15 cellular contexts compared by ENCODE assay signal in the genomic region with DNA sequence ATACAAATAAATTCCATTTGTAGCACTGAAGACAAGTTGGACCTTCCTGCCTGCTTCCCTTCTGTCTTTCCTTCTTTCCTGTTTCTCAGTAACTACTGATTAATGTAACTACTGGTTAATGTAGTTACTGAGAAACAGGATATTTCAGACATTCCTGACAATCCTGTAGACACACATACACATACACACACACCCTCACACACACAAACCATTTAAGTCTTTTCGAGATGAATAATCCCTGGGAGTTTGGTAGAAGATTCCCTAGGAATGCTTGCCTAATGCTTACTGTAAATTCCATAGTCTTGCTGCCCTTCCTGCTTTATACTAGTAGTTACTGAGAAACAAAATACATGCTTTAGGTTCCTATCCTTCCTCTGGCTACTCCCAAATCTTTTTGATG.
DNase-seq lines count a peak whose midpoint lies in the region; FAIRE-seq and TF ChIP-seq lines count a peak whose summit lies in the region.
"Had no signal": no experiment of that assay in that cellular context is flagged by ENCODE, and none has a peak within 500 bp of the region (broad histone marks: within the 10 kb centered on the region; RNA-seq: fewer than 3 reads in every experiment).

No MANE protein-coding gene starts in this region.

- H3K27ac ChIP-seq in uterus: no peak overlapping the region
- H3K27ac ChIP-seq: SJCRH30, thyroid gland had no signal

- DNase-seq in AG10803 (ENCODE audit: low read depth) (peak; percentile 99), RCC 7860 (ENCODE audit: low spot score) (peak; percentile 89), epithelial cell of esophagus (ENCODE audit: low read depth) (peak; percentile 45), mesothelial cell of epicardium (ENCODE audit: low spot score in 2 of 2, unreplicated experiment in 2 of 2) (no peak), NCI-H1105 (lab: John Stamatoyannopoulos, UW) (no peak), T-helper 1 cell (no peak), uterus (no peak), NCI-H2029 (lab: John Stamatoyannopoulos, UW) (no peak)
- DNase-seq: activated CD4-positive, alpha-beta T cell treated with anti-CD3 and anti-CD28 coated beads for 36 hours; activated gamma-delta T cell; effector CD8-positive, alpha-beta T cell; SJCRH30; thyroid gland had no signal

- peak; percentile 97 for FAIRE-seq in RCC 7860 (lab: Jason Lieb, UNC)
- FAIRE-seq: GM12878, islet of Langerhans had no signal

- TF ChIP-seq CTCF in AG10803 (conservative IDR thresholded peaks at IDR 0.05; ENCODE audit: low read length): no peak
- TF ChIP-seq CTCF in epithelial cell of esophagus (IDR thresholded peaks at IDR 0.05; ENCODE audit: insufficient read depth, low read depth, low read length, missing control alignments): no peak
- TF ChIP-seq CTCF in mesothelial cell of epicardium (IDR thresholded peaks at IDR 0.05; ENCODE audit: unreplicated experiment): no peak
- TF ChIP-seq CTCF in uterus (IDR thresholded peaks at IDR 0.05): no peak

- H3K4me1 ChIP-seq in uterus: no peaks in the 10 kb centered on the region
- H3K4me1 ChIP-seq: SJCRH30, thyroid gland had no signal

- H3K9me3 Mint-ChIP-seq in mesothelial cell of epicardium: no peaks in the 10 kb centered on the region

- peaks cover 36% of the 10 kb centered on the region for H3K36me3 Mint-ChIP-seq in mesothelial cell of epicardium

- H3K27me3 ChIP-seq in uterus: no peaks in the 10 kb centered on the region
- H3K27me3 ChIP-seq: SJCRH30, thyroid gland had no signal

- H3K4me1 Mint-ChIP-seq in mesothelial cell of epicardium: peaks cover 15% of the 10 kb centered on the region
- H3K4me1 Mint-ChIP-seq: activated CD4-positive, alpha-beta T cell treated with anti-CD3 and anti-CD28 coated beads for 36 hours had no signal

- H3K27me3 Mint-ChIP-seq in mesothelial cell of epicardium (ENCODE audit: low read depth): no peaks in the 10 kb centered on the region
- H3K27me3 Mint-ChIP-seq: activated CD4-positive, alpha-beta T cell treated with anti-CD3 and anti-CD28 coated beads for 36 hours had no signal

- no peak overlapping the region for H3K4me3 ChIP-seq in AG10803 (ENCODE audit: low read length)
- H3K4me3 ChIP-seq in epithelial cell of esophagus (ENCODE audit: low read length): no peak overlapping the region
- H3K4me3 ChIP-seq in uterus: no peak overlapping the region
- H3K4me3 ChIP-seq: GM12878, SJCRH30, thyroid gland had no signal

- no peaks in the 10 kb centered on the region for H3K36me3 ChIP-seq in uterus

- no peak for TF ChIP-seq POLR2A in uterus (IDR thresholded peaks at IDR 0.05)

- no peak overlapping the region for H3K4me3 Mint-ChIP-seq in mesothelial cell of epicardium
- H3K4me3 Mint-ChIP-seq: activated CD4-positive, alpha-beta T cell treated with anti-CD3 and anti-CD28 coated beads for 36 hours had no signal

- peak overlapping the region; percentile 94 for H3K27ac Mint-ChIP-seq in mesothelial cell of epicardium
- H3K27ac Mint-ChIP-seq: activated CD4-positive, alpha-beta T cell treated with anti-CD3 and anti-CD28 coated beads for 36 hours had no signal

- intact Hi-C loops in uterus (cut with DNase I; ENCODE audit: low total_unique reads): no loop called here

- no peaks in the 10 kb centered on the region for H3K9me3 ChIP-seq in uterus
- H3K9me3 ChIP-seq: SJCRH30, thyroid gland had no signal

Comparison
In these comparisons a context has a peak if more than half of its experiments do, and no peak if none do; other contexts are left out.
1. DNase-seq: peak in AG10803 (single experiment), RCC 7860 (single experiment) and epithelial cell of esophagus (single experiment); none in mesothelial cell of epicardium (0 of 2), NCI-H1105 (single experiment), T-helper 1 cell (0 of 5), uterus (0 of 2) and NCI-H2029 (single experiment).